In genomic region chr9:109022909-109023308, GRCh38 we compare ENCODE assay signal across 21 cellular contexts. TPM values are rescaled to one million over a fixed set of nuclear protein-coding genes. Genes with fewer than 3 reads are reported as not detected.
DNase-seq lines count a peak whose midpoint lies in the region; ATAC-seq, FAIRE-seq and TF ChIP-seq lines count a peak whose summit lies in the region.
"Had no signal": no experiment of that assay in that cellular context is flagged by ENCODE, and none has a peak within 500 bp of the region (broad histone marks: within the 10 kb centered on the region; RNA-seq: fewer than 3 reads in every experiment).

No MANE protein-coding gene starts in this region.

- CTCF ChIA-PET in A549 (lab: Yijun Ruan, JAX) (interaction anchor here (0.7 to 1.0 kb wide), 2 partner anchors 31 to 56 kb away, joined by 3 read pairs; no protein-coding TSS in a partner anchor), PC-9 (lab: Charles Lee) (interaction anchor here (0.7 kb wide), 1 partner anchor 26 kb away, joined by 3 read pairs; no protein-coding TSS in a partner anchor)

- no TSS peak for BruUV-seq in PC-9 (replicated peaks; lab: Mats Ljungman, UMichigan)

- no peaks in the 10 kb centered on the region for H3K79me1 ChIP-seq in mesendoderm (ENCODE audit: low read length)

- H3K18ac ChIP-seq in mesendoderm (ENCODE audit: low read length), result no peak overlapping the region

- intact Hi-C loops in PC-9 (cut with micrococcal nuclease; ENCODE audit: unreplicated experiment), result no loop called here

- no peaks in the 10 kb centered on the region for H3K9me3 ChIP-seq in A549
- H3K9me3 ChIP-seq in PC-9 (ENCODE audit: insufficient read depth, low read depth), result no peaks in the 10 kb centered on the region

- H3K4me3 Mint-ChIP-seq in GM23338, result no peak overlapping the region
- no peak overlapping the region for H3K4me3 Mint-ChIP-seq in activated T-cell treated with anti-CD3 and anti-CD28 coated beads, Interleukin-2, amount 50 U/mL, for 24 hours
- H3K4me3 Mint-ChIP-seq: activated naive CD8-positive, alpha-beta T cell; activated T-helper 1 cell treated with anti-CD3 and anti-CD28 coated beads, Interleukin-12 subunit alpha, Interleukin-12 subunit beta, Interleukin-2, Interleukin-4 antibody, amounts not matched to agents 30 ng/mL and 10 ng/mL and 1 ng/mL, durations not matched to agents 14 hours and 24 hours and 36 hours; brain; nephron; stimulated activated naive B cell treated with anti-CD40 and anti-IgM and Interleukin-4, amounts not matched to agents 10 μg/mL and 1 μg/mL and 100 μg/mL, for 72 hours had no signal

- H3K4me1 Mint-ChIP-seq in GM23338, result peaks cover 8% of the 10 kb centered on the region; the same call in 2 of the 3 replicates
- H3K4me1 Mint-ChIP-seq in activated T-cell treated with anti-CD3 and anti-CD28 coated beads, Interleukin-2, amount 50 U/mL, for 24 hours (ENCODE audit: low read depth), result peaks cover 1% of the 10 kb centered on the region

- no peak overlapping the region for H3K9ac ChIP-seq in mesendoderm (ENCODE audit: low read length)

- peaks cover 7% of the 10 kb centered on the region; the same call in 1 of the 2 replicates for H4K20me1 ChIP-seq in GM23338 (replicated peaks; ENCODE audit: insufficient read depth)
- no peaks in the 10 kb centered on the region for H4K20me1 ChIP-seq in PC-9 (ENCODE audit: insufficient read depth)

- H3K23ac ChIP-seq in mesendoderm (ENCODE audit: low read length), result no peak overlapping the region

- H3K27ac ChIP-seq in A549 (no peak overlapping the region), GM23338 (ENCODE audit: low read depth) (no peak overlapping the region), PC-9 (peak overlapping the region; percentile 43), mesendoderm (ENCODE audit: low read depth, low read length) (no peak overlapping the region)

- ATAC-seq in A549 (peak in 1 of 2 experiments; percentile 66; a peak in 3 of 6 replicates), GM23338 (peak; percentile 38; the same call in 1 of the 3 replicates)
- ATAC-seq: left colon; stimulated activated naive B cell treated with anti-CD40 and anti-IgM and Interleukin-4, amounts not matched to agents 10 μg/mL and 1 μg/mL and 100 μg/mL, for 72 hours had no signal

- H2BK120ac ChIP-seq in mesendoderm (ENCODE audit: low read depth, low read length), result no peak overlapping the region

- H2AFZ ChIP-seq in GM23338 (no peak overlapping the region), PC-9 (no peak overlapping the region)

- no peaks in the 10 kb centered on the region for H3F3A ChIP-seq in GM23338 (replicated peaks; ENCODE audit: low read depth)
- peaks cover 48% of the 10 kb centered on the region for H3F3A ChIP-seq in PC-9 (ENCODE audit: insufficient read depth, low read depth)

- peaks cover 5% of the 10 kb centered on the region for H3K27me3 Mint-ChIP-seq in GM23338 (ENCODE audit: insufficient read depth, low read depth, poor library complexity)
- H3K27me3 Mint-ChIP-seq in activated T-cell treated with anti-CD3 and anti-CD28 coated beads, Interleukin-2, amount 50 U/mL, for 24 hours, result no peaks in the 10 kb centered on the region
- H3K27me3 Mint-ChIP-seq: activated naive CD8-positive, alpha-beta T cell; brain; stimulated activated naive B cell treated with anti-CD40 and anti-IgM and Interleukin-4, amounts not matched to agents 10 μg/mL and 1 μg/mL and 100 μg/mL, for 72 hours had no signal

- FAIRE-seq in A549 (lab: Jason Lieb, UNC), result no peak
- FAIRE-seq: colon had no signal

- H3K4me3 ChIP-seq in A549 (no peak overlapping the region), GM23338 (no peak overlapping the region), PC-9 (no peak overlapping the region), mesendoderm (ENCODE audit: low read length) (no peak overlapping the region)

- H4K8ac ChIP-seq in mesendoderm (ENCODE audit: low read depth, low read length), result no peak overlapping the region

- H2BK15ac ChIP-seq in mesendoderm (replicated peaks; ENCODE audit: low read depth), result no peak overlapping the region

- H3K4me1 ChIP-seq in A549 (peaks cover 27% of the 10 kb centered on the region), GM23338 (ENCODE audit: insufficient read depth) (no peaks in the 10 kb centered on the region), PC-9 (replicated peaks; ENCODE audit: insufficient read depth) (peaks cover 53% of the 10 kb centered on the region), mesendoderm (ENCODE audit: control insufficient read depth, low read depth, low read length) (no peaks in the 10 kb centered on the region)

- TF ChIP-seq CTCF in A549 (IDR thresholded peaks at IDR 0.05) (no peak), GM23338 (conservative IDR thresholded peaks at IDR 0.05; ENCODE audit: low read depth in 2 of 2) (no peak), PC-9 (conservative IDR thresholded peaks at IDR 0.05) (no peak)

- TF ChIP-seq EP300 in A549 (IDR thresholded peaks at IDR 0.05), result 0 out of 5 replicates have a peak, but pooled peaks of 1 of the 2 experiments have one; percentile 17

- no peaks in the 10 kb centered on the region for H3K9me2 ChIP-seq in GM23338 (ENCODE audit: insufficient read depth)
- H3K9me2 ChIP-seq in PC-9 (ENCODE audit: insufficient read depth), result no peaks in the 10 kb centered on the region

- H3K79me2 ChIP-seq in GM23338 (replicated peaks; ENCODE audit: insufficient read depth) (no peaks in the 10 kb centered on the region; the same call in 1 of the 2 replicates), PC-9 (ENCODE audit: low read depth) (peaks cover 28% of the 10 kb centered on the region), mesendoderm (ENCODE audit: control insufficient read depth, insufficient read depth, low read length) (no peaks in the 10 kb centered on the region)

- DNase-seq in A549 (ENCODE audit: low read depth in 1 of 2, low spot score in 1 of 2), result peak in 1 of 2 experiments; percentile 43
- no peak for DNase-seq in GM23338 (ENCODE audit: low spot score)
- peak in 1 of 2 experiments; percentile 98 for DNase-seq in PC-9
- DNase-seq in mesendoderm, result peak; percentile 27
- DNase-seq in activated T-cell treated with anti-CD3 and anti-CD28 coated beads, Interleukin-2, amount 50 U/mL, for 24 hours, result no peak
- no peak for DNase-seq in HPDE6-E6E7 (ENCODE audit: extremely low spot score)
- no peak for DNase-seq in hypothalamus (lab: John Stamatoyannopoulos, UW)
- DNase-seq: activated CD4-positive, alpha-beta T cell treated with anti-CD3 and anti-CD28 coated beads for 4 hours; glutamatergic neuron; H7; left colon; midbrain; NCI-H2029; posterior cingulate gyrus; stimulated activated CD4-positive, alpha-beta T cell treated with anti-CD3 and anti-CD28 coated beads, Interleukin-1b, Interleukin-23, amount 100 ng/mL, for 48 hours; stimulated activated naive B cell treated with anti-CD40 and anti-IgM and Interleukin-4, amounts not matched to agents 10 μg/mL and 1 μg/mL and 100 μg/mL, for 72 hours had no signal

- no peak for TF ChIP-seq RAD21 in A549 (conservative IDR thresholded peaks at IDR 0.05 in 1 of 2, IDR thresholded peaks at IDR 0.05 in 1 of 2)

- no peaks in the 10 kb centered on the region; the same call in 2 of the 3 replicates for H3K9me3 Mint-ChIP-seq in GM23338
- H3K9me3 Mint-ChIP-seq in activated T-cell treated with anti-CD3 and anti-CD28 coated beads, Interleukin-2, amount 50 U/mL, for 24 hours, result no peaks in the 10 kb centered on the region
- H3K9me3 Mint-ChIP-seq: activated T-helper 1 cell treated with anti-CD3 and anti-CD28 coated beads, Interleukin-12 subunit alpha, Interleukin-12 subunit beta, Interleukin-2, Interleukin-4 antibody, amounts not matched to agents 30 ng/mL and 10 ng/mL and 1 ng/mL, durations not matched to agents 14 hours and 24 hours and 36 hours; brain; nephron; stimulated activated naive B cell treated with anti-CD40 and anti-IgM and Interleukin-4, amounts not matched to agents 10 μg/mL and 1 μg/mL and 100 μg/mL, for 72 hours had no signal

- peaks cover 18% of the 10 kb centered on the region for H3K36me3 Mint-ChIP-seq in GM23338 (ENCODE audit: low read depth)
- H3K36me3 Mint-ChIP-seq in activated T-cell treated with anti-CD3 and anti-CD28 coated beads, Interleukin-2, amount 50 U/mL, for 24 hours (ENCODE audit: low read depth), result peaks cover 67% of the 10 kb centered on the region

- no peak overlapping the region for H3K56ac ChIP-seq in mesendoderm (ENCODE audit: low read length)

- H3K36me3 ChIP-seq in GM23338 (ENCODE audit: insufficient read depth) (peaks cover 3% of the 10 kb centered on the region; the same call in 1 of the 2 replicates), PC-9 (ENCODE audit: low read depth) (peaks cover 22% of the 10 kb centered on the region), mesendoderm (ENCODE audit: control insufficient read depth, insufficient read depth, low read length) (no peaks in the 10 kb centered on the region)

- POLR2A ChIA-PET in A549 (lab: Yijun Ruan, JAX), result interaction anchor here (0.6 kb wide), 1 partner anchor 51 kb away, joined by 3 read pairs; no protein-coding TSS in a partner anchor
- POLR2A ChIA-PET in PC-9 (lab: Charles Lee; ENCODE audit: unreplicated experiment), result interaction anchor here (0.6 kb wide), 1 partner anchor 1027 kb away, joined by 3 read pairs; no protein-coding TSS in a partner anchor

- no peak overlapping the region for H3K27ac Mint-ChIP-seq in GM23338
- H3K27ac Mint-ChIP-seq in activated T-cell treated with anti-CD3 and anti-CD28 coated beads, Interleukin-2, amount 50 U/mL, for 24 hours, result no peak overlapping the region
- H3K27ac Mint-ChIP-seq: activated naive CD8-positive, alpha-beta T cell; activated T-helper 1 cell treated with anti-CD3 and anti-CD28 coated beads, Interleukin-12 subunit alpha, Interleukin-12 subunit beta, Interleukin-2, Interleukin-4 antibody, amounts not matched to agents 30 ng/mL and 10 ng/mL and 1 ng/mL, durations not matched to agents 14 hours and 24 hours and 36 hours; stimulated activated naive B cell treated with anti-CD40 and anti-IgM and Interleukin-4, amounts not matched to agents 10 μg/mL and 1 μg/mL and 100 μg/mL, for 72 hours had no signal

- peak overlapping the region; percentile 59 for H3K4me2 ChIP-seq in A549
- H3K4me2 ChIP-seq in GM23338, result no peak overlapping the region
- peak overlapping the region; percentile 16 for H3K4me2 ChIP-seq in PC-9
- H3K4me2 ChIP-seq in mesendoderm (ENCODE audit: low read length), result no peak overlapping the region

- H3K27me3 ChIP-seq in GM23338 (ENCODE audit: insufficient read depth) (no peaks in the 10 kb centered on the region), PC-9 (ENCODE audit: insufficient read depth, low read depth) (no peaks in the 10 kb centered on the region), mesendoderm (ENCODE audit: insufficient read depth, low read length, poor library complexity) (no peaks in the 10 kb centered on the region)

- H4K5ac ChIP-seq in mesendoderm (ENCODE audit: low read length), result no peak overlapping the region

- no peak overlapping the region for H3K4ac ChIP-seq in mesendoderm (ENCODE audit: low read depth, low read length)

- H2BK5ac ChIP-seq in mesendoderm (ENCODE audit: low read length), result no peak overlapping the region

- H2AK5ac ChIP-seq in mesendoderm (ENCODE audit: low read length), result no peak overlapping the region

- TF ChIP-seq POLR2A in A549 (IDR thresholded peaks at IDR 0.05; ENCODE audit: low read length), result no peak

RNA-seq across cellular contexts. Expression of gene CTNNAL1, which starts 9.6 kb away (rescaled TPM):
- polyA plus RNA-seq in A549 (2011; rRNA removed) (42.5 and 63.6 TPM in 2 replicates), A549 (2017; fragmentation: RNase III; extraction: RNeasy Plus Mini Kit Qiagen cat#74134 plus additional on column Dnase treatment) (43.8 to 61.3 TPM (median 48.8 TPM) in 3 replicates), GM23338 (2016; fragmentation: Nextera tagmentation; extraction: Ambion mirVana) (206 and 211 TPM in 2 replicates)
- polyA plus RNA-seq in A549 (2012; cell fraction: cytosol; rRNA removed), result 21.6 and 25.3 TPM in 2 replicates
- 7.2 and 11.1 TPM in 2 replicates for polyA plus RNA-seq in A549 (2012; cell fraction: nucleus; rRNA removed)
- 6.0 and 7.1 TPM in 2 replicates for polyA minus RNA-seq in A549 (2011; rRNA and poly(A)+ RNA removed)
- total RNA-seq in GM23338 (2014; rRNA removed; shearing (Covaris generic)), result 63.0 and 94.3 TPM in 2 replicates
- total RNA-seq in PC-9 (2021), result 57.7 and 71.3 TPM in 2 replicates
- 47.0 TPM for polyA plus RNA-seq in mesendoderm (2013, experiment 1 of 2)
- polyA plus RNA-seq in mesendoderm (2013, experiment 2 of 2), result 46.8 TPM

Comparison
In these comparisons a context has a peak if more than half of its experiments do, and no peak if none do; other contexts are left out.
1. H3K4me2 ChIP-seq: peak in A549 (single experiment) and PC-9 (single experiment); none in GM23338 (single experiment) and mesendoderm (single experiment).